15 cellular contexts compared by ENCODE assay signal in the genomic region with DNA sequence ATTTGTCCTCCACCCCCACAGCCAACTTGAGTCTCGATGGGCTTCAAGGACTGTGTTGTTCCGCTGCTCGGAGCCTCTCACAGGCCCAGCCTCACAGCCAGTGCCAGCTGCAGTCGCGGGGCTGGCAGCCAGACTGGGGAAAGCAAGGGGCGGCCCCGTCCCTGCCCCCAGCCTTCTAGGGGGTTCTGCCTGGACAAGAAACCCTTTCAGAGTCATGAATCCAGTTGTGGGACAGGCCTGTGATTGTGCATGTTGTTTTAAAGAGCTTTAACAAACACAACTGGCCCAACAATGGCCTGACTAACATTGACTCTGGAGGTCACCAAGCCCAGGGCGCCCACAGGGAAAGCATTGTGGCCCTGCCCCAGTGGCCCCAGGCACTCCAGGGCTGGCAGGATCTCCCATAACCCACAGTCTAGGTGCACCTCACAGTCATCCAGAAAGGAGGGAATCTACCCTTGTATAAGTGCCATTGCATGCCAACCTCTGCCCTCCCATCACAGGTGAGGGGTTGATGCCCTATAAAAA.
DNase-seq lines count a peak whose midpoint lies in the region; ATAC-seq and TF ChIP-seq lines count a peak whose summit lies in the region.
"Had no signal": no experiment of that assay in that cellular context is flagged by ENCODE, and none has a peak within 500 bp of the region (broad histone marks: within the 10 kb centered on the region; RNA-seq: fewer than 3 reads in every experiment).

No MANE protein-coding gene starts in this region.

- H3K27ac Mint-ChIP-seq in Caco-2 (ENCODE audit: unreplicated experiment) = peak overlapping the region; percentile 4
- H3K27ac Mint-ChIP-seq: activated naive CD4-positive, alpha-beta T cell treated with anti-CD3 and anti-CD28 coated beads, Interleukin-2, amount 10 ng/mL, durations not matched to agents 7 days and 5 days; B cell; naive thymus-derived CD4-positive, alpha-beta T cell had no signal

- H3K27me3 ChIP-seq in Caco-2 (replicated peaks; ENCODE audit: control insufficient read depth, insufficient read depth, low read length) = no peaks in the 10 kb centered on the region
- no peaks in the 10 kb centered on the region for H3K27me3 ChIP-seq in stomach

- no peaks in the 10 kb centered on the region for H3K36me3 Mint-ChIP-seq in Caco-2 (ENCODE audit: insufficient read depth, unreplicated experiment)
- H3K36me3 Mint-ChIP-seq: activated naive CD4-positive, alpha-beta T cell treated with anti-CD3 and anti-CD28 coated beads, Interleukin-2, amount 10 ng/mL, durations not matched to agents 7 days and 5 days; naive thymus-derived CD4-positive, alpha-beta T cell had no signal

- DNase-seq in Caco-2 (no peak), anterior cingulate cortex (lab: John Stamatoyannopoulos, UW) (peak in 57 of 58 donors; percentile 21 to 99 (median 86)), inferior parietal cortex (ENCODE audit: extremely low spot score) (peak; percentile 83), stomach (no peak), NCI-H146 (lab: John Stamatoyannopoulos, UW) (no peak)
- DNase-seq in stimulated activated CD4-positive, alpha-beta T cell treated with anti-CD3 and anti-CD28 coated beads, Interleukin-4, amount 100 ng/mL, for 1 hour = no peak
- DNase-seq: activated naive CD4-positive, alpha-beta T cell treated with anti-CD3 and anti-CD28 coated beads, Interleukin-2, amount 10 ng/mL, durations not matched to agents 7 days and 5 days; activated T-cell treated with anti-CD3 and anti-CD28 coated beads for 4 hours; effector CD8-positive, alpha-beta T cell; MM.1S; naive thymus-derived CD4-positive, alpha-beta T cell; stimulated activated CD4-positive, alpha-beta T cell treated with anti-CD3 and anti-CD28 coated beads, Interleukin-15, amount 100 ng/mL, for 24 hours; stimulated activated naive CD8-positive, alpha-beta T cell treated with anti-CD3 and anti-CD28 coated beads, Interleukin-15, amount 100 ng/mL, for 72 hours had no signal

- H3K4me3 Mint-ChIP-seq in Caco-2 (ENCODE audit: unreplicated experiment) = no peak overlapping the region
- H3K4me3 Mint-ChIP-seq: activated naive CD4-positive, alpha-beta T cell treated with anti-CD3 and anti-CD28 coated beads, Interleukin-2, amount 10 ng/mL, durations not matched to agents 7 days and 5 days; B cell; naive thymus-derived CD4-positive, alpha-beta T cell; stimulated activated naive CD8-positive, alpha-beta T cell treated with anti-CD3 and anti-CD28 coated beads, Interleukin-15, amount 100 ng/mL, for 72 hours had no signal

- CTCF ChIA-PET in Caco-2 (lab: Charles Lee) = interaction anchor here (0.6 to 3.3 kb wide), 3 partner anchors 22 to 33 kb away, joined by 3 to 17 read pairs (median 5); no protein-coding TSS in a partner anchor

- peaks cover 17% of the 10 kb centered on the region for H3K4me1 ChIP-seq in Caco-2
- H3K4me1 ChIP-seq in stomach = peaks cover 18 to 34% (median 31%) of the 10 kb centered on the region in 4 donors

- TF ChIP-seq CTCF in Caco-2 (IDR thresholded peaks at IDR 0.05; ENCODE audit: insufficient read depth in 1 of 2, low read depth in 1 of 2, low read length in 1 of 2, severe bottlenecking in 1 of 2, unreplicated experiment in 1 of 2) = no peak
- TF ChIP-seq CTCF in stomach (IDR thresholded peaks at IDR 0.05) = no peak

- no peak for TF ChIP-seq POLR2A in stomach (IDR thresholded peaks at IDR 0.05)

- no TSS peak for BruUV-seq in Caco-2 (replicated peaks; lab: Mats Ljungman, UMichigan)

- no peak for ATAC-seq in GM21367 (IDR thresholded peaks at IDR 0.05; ENCODE audit: unreplicated experiment)
- ATAC-seq: naive thymus-derived CD4-positive, alpha-beta T cell had no signal

- peaks cover 12% of the 10 kb centered on the region for H3K4me1 Mint-ChIP-seq in Caco-2 (ENCODE audit: low read depth, unreplicated experiment)
- H3K4me1 Mint-ChIP-seq: activated naive CD4-positive, alpha-beta T cell treated with anti-CD3 and anti-CD28 coated beads, Interleukin-2, amount 10 ng/mL, durations not matched to agents 7 days and 5 days; B cell; stimulated activated naive CD8-positive, alpha-beta T cell treated with anti-CD3 and anti-CD28 coated beads, Interleukin-15, amount 100 ng/mL, for 72 hours had no signal

- H3K9me3 Mint-ChIP-seq in Caco-2 (ENCODE audit: unreplicated experiment) = no peaks in the 10 kb centered on the region
- H3K9me3 Mint-ChIP-seq: activated naive CD4-positive, alpha-beta T cell treated with anti-CD3 and anti-CD28 coated beads, Interleukin-2, amount 10 ng/mL, durations not matched to agents 7 days and 5 days; stimulated activated naive CD8-positive, alpha-beta T cell treated with anti-CD3 and anti-CD28 coated beads, Interleukin-15, amount 100 ng/mL, for 72 hours had no signal

- POLR2A ChIA-PET in Caco-2 (lab: Charles Lee) = no interaction called here

- intact Hi-C loops in Caco-2 (cut with micrococcal nuclease; ENCODE audit: unreplicated experiment) = no loop called here
- intact Hi-C loops in stomach (cut with DNase I; ENCODE audit: low total_unique reads) = no loop called here

- H3K36me3 ChIP-seq in Caco-2 (ENCODE audit: control insufficient read depth, insufficient read depth, low read length) = no peaks in the 10 kb centered on the region
- H3K36me3 ChIP-seq in stomach = no peaks in the 10 kb centered on the region

- no peak for TF ChIP-seq EP300 in stomach (IDR thresholded peaks at IDR 0.05)

- H3K9me3 ChIP-seq in Caco-2 (no peaks in the 10 kb centered on the region), stomach (no peaks in the 10 kb centered on the region)

- WGBS in stomach, 5 donors = 57 to 83% (median 67%) methylated on average over 4 to 8 of the region's 8 CpGs

- no peak overlapping the region for H3K4me3 ChIP-seq in Caco-2 (ENCODE audit: low read depth, low read length)
- no peak overlapping the region for H3K4me3 ChIP-seq in stomach

- H3K27ac ChIP-seq in stomach = peak overlapping the region in 3 of 5 donors; percentile 73 to 83 (median 75)

- peaks cover 3% of the 10 kb centered on the region for H3K27me3 Mint-ChIP-seq in Caco-2 (ENCODE audit: insufficient read depth, unreplicated experiment)
- H3K27me3 Mint-ChIP-seq: stimulated activated naive CD8-positive, alpha-beta T cell treated with anti-CD3 and anti-CD28 coated beads, Interleukin-15, amount 100 ng/mL, for 72 hours had no signal

Comparison
In these comparisons a context has a peak if more than half of its experiments do, and no peak if none do; other contexts are left out.
1. DNase-seq: peak in anterior cingulate cortex (57 of 58) and inferior parietal cortex (single experiment); none in Caco-2 (0 of 2), stomach (single experiment), NCI-H146 (single experiment) and stimulated activated CD4-positive, alpha-beta T cell treated with anti-CD3 and anti-CD28 coated beads, Interleukin-4, amount 100 ng/mL, for 1 hour (single experiment).